11 cellular contexts compared by ENCODE assay signal in the genomic region with DNA sequence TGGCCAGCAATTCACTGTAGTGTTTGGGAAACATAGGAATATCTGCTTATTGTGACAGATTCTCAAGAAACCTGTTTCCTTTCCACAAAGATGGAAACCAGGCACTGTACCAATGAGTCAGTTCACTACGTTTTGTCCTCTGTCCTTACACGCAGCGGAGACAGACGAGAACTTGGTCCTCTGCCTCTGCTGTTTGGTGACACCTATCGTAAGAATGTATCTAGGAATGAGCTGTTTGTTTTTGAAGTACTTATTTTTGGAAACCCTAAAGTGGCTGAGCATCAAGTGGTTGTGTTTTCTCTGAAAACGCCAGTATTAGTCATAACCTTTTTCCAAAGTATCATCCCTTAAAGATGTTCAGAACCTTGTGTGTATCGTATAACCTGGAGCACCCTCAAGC.
DNase-seq lines count a peak whose midpoint lies in the region; ATAC-seq and TF ChIP-seq lines count a peak whose summit lies in the region.
"Had no signal": no experiment of that assay in that cellular context is flagged by ENCODE, and none has a peak within 500 bp of the region (broad histone marks: within the 10 kb centered on the region; RNA-seq: fewer than 3 reads in every experiment).

No MANE protein-coding gene starts in this region.

- intact Hi-C loops in Right ventricle myocardium inferior (cut with DNase I), result loop anchor here (10.0 kb wide), 1 partner anchor 390 kb away; no protein-coding TSS in a partner anchor
- intact Hi-C loops in left ventricle myocardium inferior (cut with micrococcal nuclease), result no loop called here

- H3K36me3 ChIP-seq in right atrium auricular region, result peaks cover 74% of the 10 kb centered on the region
- peaks cover 27 to 39% of the 10 kb centered on the region in 2 donors for H3K36me3 ChIP-seq in lung (ENCODE audit: control insufficient read depth in 2 of 2, insufficient read depth in 2 of 2, low read length in 2 of 2)
- H3K36me3 ChIP-seq in left ventricle myocardium inferior, result peaks cover 79% of the 10 kb centered on the region

- H3K27ac ChIP-seq in right atrium auricular region (peak overlapping the region; percentile 21 to 57), lung (ENCODE audit: low read depth in 1 of 2, low read length in 1 of 2) (peak overlapping the region in 1 of 2 donors; percentile 37), left ventricle myocardium inferior (replicated peaks) (no peak overlapping the region)

- DNase-seq in right atrium auricular region (ENCODE audit: low spot score) (no peak), Right ventricle myocardium inferior (ENCODE audit: missing footprints) (no peak), astrocyte of the spinal cord (ENCODE audit: low read depth, low spot score) (peak; percentile 83), lung (ENCODE audit: low spot score) (no peak), left ventricle myocardium inferior (no peak), SIG-M5 treated with dmso at 0.1 percent for 504 hours (lab: John Stamatoyannopoulos, UW; ENCODE audit: unreplicated experiment) (no peak), NCI-H2081 treated with DMSO at 0.1 percent for 48 hours (lab: John Stamatoyannopoulos, UW) (no peak)
- DNase-seq: endodermal cell; left cardiac atrium; NK-92 treated with Interleukin-12 subunit alpha and Interleukin-12 subunit beta, amount 100 ng/mL, for 24 hours had no signal

- no peak overlapping the region for H3K4me3 ChIP-seq in right atrium auricular region
- no peak overlapping the region for H3K4me3 ChIP-seq in astrocyte of the spinal cord (ENCODE audit: low read depth, low read length)
- no peak overlapping the region for H3K4me3 ChIP-seq in lung
- no peak overlapping the region for H3K4me3 ChIP-seq in left ventricle myocardium inferior

- H3K9me3 ChIP-seq in right atrium auricular region, result no peaks in the 10 kb centered on the region
- H3K9me3 ChIP-seq in lung (ENCODE audit: control insufficient read depth in 2 of 2, insufficient read depth in 1 of 2, low read length in 1 of 2), result no peaks in the 10 kb centered on the region
- H3K9me3 ChIP-seq in left ventricle myocardium inferior (replicated peaks), result no peaks in the 10 kb centered on the region

- TF ChIP-seq CTCF in right atrium auricular region (IDR thresholded peaks at IDR 0.05), result no peak
- TF ChIP-seq CTCF in astrocyte of the spinal cord (IDR thresholded peaks at IDR 0.05; ENCODE audit: low read depth, low read length), result no peak
- TF ChIP-seq CTCF in lung (IDR thresholded peaks at IDR 0.05; ENCODE audit: control extremely low read depth, extremely low read depth), result no peak
- no peak for TF ChIP-seq CTCF in left ventricle myocardium inferior (IDR thresholded peaks at IDR 0.05; ENCODE audit: borderline replicate concordance)

- H3K4me1 ChIP-seq in right atrium auricular region (peaks cover 0 to 25% of the 10 kb centered on the region in 2 donors), lung (ENCODE audit: control insufficient read depth in 2 of 2, insufficient read depth in 2 of 2, low read length in 2 of 2) (peaks cover 4 to 5% of the 10 kb centered on the region in 2 donors), left ventricle myocardium inferior (peaks cover 42% of the 10 kb centered on the region)

- H3K27me3 ChIP-seq in right atrium auricular region (no peaks in the 10 kb centered on the region), lung (ENCODE audit: control insufficient read depth, insufficient read depth) (no peaks in the 10 kb centered on the region), left ventricle myocardium inferior (ENCODE audit: low read depth) (no peaks in the 10 kb centered on the region)

- WGBS in lung, 2 donors, result 67 to 73% methylated on average over 7 of the region's 7 CpGs

- in situ Hi-C loops in astrocyte of the spinal cord (cut with HindIII; ENCODE audit: low sequenced_read_pairs), result no loop called here

- no peak for ATAC-seq in Right ventricle myocardium inferior
- peak; percentile 14 for ATAC-seq in lung (ENCODE audit: insufficient read depth, low FRiP score)
- no peak for ATAC-seq in GM21381 (IDR thresholded peaks at IDR 0.05; ENCODE audit: unreplicated experiment)
